27 cellular contexts compared by ENCODE assay signal in the genomic region with DNA sequence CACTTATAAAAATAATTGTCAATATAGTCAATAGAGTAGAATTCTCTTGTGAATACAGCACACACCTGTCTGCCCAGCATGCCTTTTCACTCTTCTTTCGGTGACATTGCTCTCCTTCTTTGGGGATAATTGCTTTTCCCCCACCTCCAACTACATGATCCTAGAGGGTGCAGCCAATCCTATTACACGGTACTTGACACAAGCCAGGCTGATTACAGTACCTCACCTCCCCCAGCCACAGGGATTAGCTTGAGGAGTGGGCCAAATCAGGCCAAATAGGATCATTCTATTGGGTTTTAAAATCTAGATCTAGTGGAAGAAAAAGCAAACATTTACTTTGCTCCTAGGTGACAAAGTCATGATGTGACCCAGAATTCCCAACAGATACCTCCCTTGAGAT. TPM values are rescaled to one million over a fixed set of nuclear protein-coding genes. Genes with fewer than 3 reads are reported as not detected.
DNase-seq lines count a peak whose midpoint lies in the region; ATAC-seq and TF ChIP-seq lines count a peak whose summit lies in the region.
"Had no signal": no experiment of that assay in that cellular context is flagged by ENCODE, and none has a peak within 500 bp of the region (broad histone marks: within the 10 kb centered on the region; RNA-seq: fewer than 3 reads in every experiment).

No MANE protein-coding gene starts in this region.

- intact Hi-C loops in CD4-positive, alpha-beta memory T cell (cut with micrococcal nuclease), result no loop called here
- intact Hi-C loops in cardiac septum (cut with DNase I), result no loop called here

- TF ChIP-seq CTCF in Loucy (conservative IDR thresholded peaks at IDR 0.05; ENCODE audit: low read length) (no peak), WERI-Rb-1 (IDR thresholded peaks at IDR 0.05; ENCODE audit: low read depth, low read length) (no peak)

- peak overlapping the region in 3 of 7 donors; percentile 68 to 92 (median 80) for H3K27ac Mint-ChIP-seq in CD4-positive, alpha-beta memory T cell
- H3K27ac Mint-ChIP-seq: brain, memory B cell had no signal

- no peak overlapping the region for H3K4me2 ChIP-seq in Loucy (ENCODE audit: low read depth, low read length, poor library complexity, severe bottlenecking)

- H3K4me1 Mint-ChIP-seq in CD4-positive, alpha-beta memory T cell, result peaks cover 9 to 19% (median 11%) of the 10 kb centered on the region in 4 donors

- H3F3A ChIP-seq in Loucy (ENCODE audit: low read depth), result no peaks in the 10 kb centered on the region

- DNase-seq in CD4-positive, alpha-beta memory T cell, result no peak
- DNase-seq in NCI-H2227 treated with DMSO at 0.1 percent for 48 hours (lab: John Stamatoyannopoulos, UW) (peak; percentile 57), WERI-Rb-1 (peak; percentile 84), hippocampal formation (lab: John Stamatoyannopoulos, UW) (no peak), cardiac septum (ENCODE audit: low spot score) (no peak)
- DNase-seq: activated CD4-positive, alpha-beta T cell treated with anti-CD3 and anti-CD28 coated beads, Interleukin-2, amount 50 U/mL, for 48 hours; activated CD4-positive, CD25-positive, alpha-beta regulatory T cell; activated effector memory CD4-positive, alpha-beta T cell treated with anti-CD3 and anti-CD28 coated beads, Interleukin-2, amount 50 U/mL, for 16 hours; activated naive CD8-positive, alpha-beta T cell treated with anti-CD3 and anti-CD28 coated beads, Interleukin-2, amount 50 U/mL, for 24 hours; DMS 273 treated with DMSO at 0.1 percent for 48 hours; effector CD4-positive, alpha-beta T cell; foreskin keratinocyte; heart right ventricle; IMR-90; left cardiac atrium; NCI-H526; sigmoid colon; stimulated activated naive CD4-positive, alpha-beta T cell treated with Interleukin-2 at 50 U/mL for 16 hours; T-helper 9 cell; testis; uterus had no signal

- H3K9me3 Mint-ChIP-seq in CD4-positive, alpha-beta memory T cell, result no peaks in the 10 kb centered on the region
- H3K9me3 Mint-ChIP-seq: activated naive CD8-positive, alpha-beta T cell treated with anti-CD3 and anti-CD28 coated beads, Interleukin-2, amount 50 U/mL, for 24 hours; memory B cell had no signal

- no peaks in the 10 kb centered on the region for H3K36me3 ChIP-seq in CD4-positive, alpha-beta memory T cell (ENCODE audit: insufficient read depth, low read length)
- H3K36me3 ChIP-seq in Loucy (ENCODE audit: insufficient read depth, low read length), result no peaks in the 10 kb centered on the region
- H3K36me3 ChIP-seq in WERI-Rb-1, result no peaks in the 10 kb centered on the region
- H3K36me3 ChIP-seq: BLaER1 treated with 17β-estradiol and CSF1 and Interleukin-3, amounts not matched to agents 10 nM and 100 nM; HAP-1; heart right ventricle; sigmoid colon; uterus had no signal

- no peak for ATAC-seq in GM18498 (IDR thresholded peaks at IDR 0.05; ENCODE audit: unreplicated experiment)
- ATAC-seq: activated naive CD8-positive, alpha-beta T cell treated with anti-CD3 and anti-CD28 coated beads, Interleukin-2, amount 50 U/mL, for 24 hours; foreskin keratinocyte; left cardiac atrium had no signal

- H3K36me3 Mint-ChIP-seq in CD4-positive, alpha-beta memory T cell, result no peaks in the 10 kb centered on the region
- H3K36me3 Mint-ChIP-seq: brain, memory B cell had no signal

- peak overlapping the region; percentile 67; the same call in 1 of the 2 replicates for H2AFZ ChIP-seq in Loucy (ENCODE audit: low read length)

- CTCF ChIA-PET in CD4-positive, alpha-beta memory T cell (lab: Charles Lee; ENCODE audit: partially characterized antibody), result no interaction called here

- no peak overlapping the region for H3K27ac ChIP-seq in CD4-positive, alpha-beta memory T cell (ENCODE audit: low read depth, low read length)
- H3K27ac ChIP-seq in WERI-Rb-1, result no peak overlapping the region; the same call in 1 of the 2 replicates
- H3K27ac ChIP-seq: BLaER1 treated with 17β-estradiol and CSF1 and Interleukin-3, amounts not matched to agents 10 nM and 100 nM; foreskin keratinocyte; heart right ventricle; sigmoid colon; testis; uterus had no signal

- no peaks in the 10 kb centered on the region for H3K27me3 ChIP-seq in CD4-positive, alpha-beta memory T cell (ENCODE audit: insufficient read depth, low read length)
- H3K27me3 ChIP-seq in Loucy (ENCODE audit: insufficient read depth, low read length, poor library complexity, severe bottlenecking) (no peaks in the 10 kb centered on the region), WERI-Rb-1 (ENCODE audit: insufficient read depth, low read depth, severe bottlenecking) (no peaks in the 10 kb centered on the region)
- H3K27me3 ChIP-seq: BLaER1 treated with 17β-estradiol and CSF1 and Interleukin-3, amounts not matched to agents 10 nM and 100 nM; foreskin keratinocyte; heart right ventricle; sigmoid colon; testis; uterus had no signal

- no peaks in the 10 kb centered on the region for H3K27me3 Mint-ChIP-seq in CD4-positive, alpha-beta memory T cell
- H3K27me3 Mint-ChIP-seq: brain, memory B cell had no signal

- H3K4me1 ChIP-seq in CD4-positive, alpha-beta memory T cell (ENCODE audit: insufficient read depth, low read length), result peaks cover 16% of the 10 kb centered on the region
- H3K4me1 ChIP-seq in Loucy (ENCODE audit: insufficient read depth, low read length, poor library complexity, severe bottlenecking), result no peaks in the 10 kb centered on the region
- H3K4me1 ChIP-seq: foreskin keratinocyte, HAP-1, sigmoid colon, testis, uterus had no signal

- H3K4me3 Mint-ChIP-seq in CD4-positive, alpha-beta memory T cell, result peak overlapping the region in 6 of 8 donors; percentile 32 to 85 (median 80)
- H3K4me3 Mint-ChIP-seq: activated naive CD8-positive, alpha-beta T cell treated with anti-CD3 and anti-CD28 coated beads, Interleukin-2, amount 50 U/mL, for 24 hours; brain; memory B cell had no signal

- H3K79me2 ChIP-seq in Loucy (ENCODE audit: insufficient read depth, low read length), result no peaks in the 10 kb centered on the region

- H3K9me2 ChIP-seq in Loucy (replicated peaks; ENCODE audit: low read depth, low read length), result no peaks in the 10 kb centered on the region

- H3K4me3 ChIP-seq in CD4-positive, alpha-beta memory T cell (ENCODE audit: low read length in 2 of 2), result no peak overlapping the region
- H3K4me3 ChIP-seq in Loucy (ENCODE audit: low read length, poor library complexity, severe bottlenecking), result no peak overlapping the region
- H3K4me3 ChIP-seq in WERI-Rb-1 (ENCODE audit: low read depth, low read length), result no peak overlapping the region
- H3K4me3 ChIP-seq: BLaER1 treated with 17β-estradiol and CSF1 and Interleukin-3, amounts not matched to agents 10 nM and 100 nM; HAP-1; heart right ventricle; sigmoid colon; testis; uterus had no signal

- H3K9ac ChIP-seq in Loucy (ENCODE audit: low read depth, low read length, poor library complexity, severe bottlenecking), result no peak overlapping the region
- H3K9ac ChIP-seq: BLaER1 treated with 17β-estradiol and CSF1 and Interleukin-3, amounts not matched to agents 10 nM and 100 nM had no signal

- no peaks in the 10 kb centered on the region for H3K9me3 ChIP-seq in CD4-positive, alpha-beta memory T cell (ENCODE audit: control insufficient read depth in 1 of 2, low read length in 2 of 2)
- no peaks in the 10 kb centered on the region for H3K9me3 ChIP-seq in Loucy (ENCODE audit: insufficient read depth, low read depth, low read length)
- H3K9me3 ChIP-seq in WERI-Rb-1 (ENCODE audit: severe bottlenecking), result no peaks in the 10 kb centered on the region
- H3K9me3 ChIP-seq: BLaER1 treated with 17β-estradiol and CSF1 and Interleukin-3, amounts not matched to agents 10 nM and 100 nM; HAP-1; heart right ventricle; sigmoid colon; testis; uterus had no signal

- POLR2A ChIA-PET in CD4-positive, alpha-beta memory T cell (lab: Charles Lee; ENCODE audit: partially characterized antibody), result no interaction called here

- no peaks in the 10 kb centered on the region for H4K20me1 ChIP-seq in Loucy (ENCODE audit: insufficient read depth, low read length, poor library complexity, severe bottlenecking)
- H4K20me1 ChIP-seq: BLaER1 treated with 17β-estradiol and CSF1 and Interleukin-3, amounts not matched to agents 10 nM and 100 nM had no signal

RNA-seq across cellular contexts. Expression of a gene that starts 16.8 kb away (rescaled TPM):
- total RNA-seq in CD4-positive, alpha-beta memory T cell, result 10 to 100 TPM; 29.9 to 32.5 TPM
- 10 to 100 TPM; 38.7 to 39.0 TPM for polyA plus RNA-seq in CD4-positive, alpha-beta memory T cell
- 31.1 TPM for total RNA-seq in cardiac septum

Comparison
In these comparisons a context has a peak if more than half of its experiments do, and no peak if none do; other contexts are left out.
1. DNase-seq: peak in NCI-H2227 treated with DMSO at 0.1 percent for 48 hours (single experiment) and WERI-Rb-1 (single experiment); none in CD4-positive, alpha-beta memory T cell (0 of 5), hippocampal formation (0 of 2) and cardiac septum (single experiment).